ENCODE assay signal across 8 cellular contexts in the genomic region with DNA sequence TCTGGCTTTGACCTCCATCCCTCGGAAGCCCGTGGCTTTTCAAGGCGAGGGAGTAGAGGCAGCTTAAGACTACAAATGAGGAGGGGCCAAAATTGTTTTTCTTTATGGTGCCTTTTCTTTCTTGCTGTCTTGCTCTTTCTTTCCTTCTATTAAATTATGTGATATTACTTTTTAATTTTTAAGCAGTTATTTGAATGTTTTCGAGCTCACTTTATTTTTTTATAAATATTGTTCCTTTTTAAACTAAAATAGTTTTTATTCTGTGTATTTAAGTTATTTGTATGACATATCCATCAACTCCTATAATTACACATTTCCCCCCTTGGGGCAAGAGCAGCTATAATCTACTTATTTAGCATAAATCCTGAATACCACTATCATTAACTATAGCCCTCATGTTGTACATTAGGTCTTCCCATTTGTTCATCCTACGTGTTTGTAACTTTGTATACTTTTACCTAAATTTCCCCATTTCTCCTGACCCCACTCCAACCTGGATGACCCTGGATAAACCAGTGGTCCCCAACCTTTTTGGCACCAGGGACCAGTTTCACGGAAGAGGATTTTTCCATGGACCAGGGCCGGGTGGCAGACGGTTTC. TPM values are rescaled to one million over a fixed set of nuclear protein-coding genes. Genes with fewer than 3 reads are reported as not detected.
DNase-seq lines count a peak whose midpoint lies in the region; ATAC-seq and TF ChIP-seq lines count a peak whose summit lies in the region.

No MANE protein-coding gene starts in this region.

- in situ Hi-C loops in G401 (cut with HindIII; ENCODE audit: low sequenced_read_pairs): no loop called here

- H2AFZ ChIP-seq in neuron (ENCODE audit: low read depth, low read length): peak overlapping the region; percentile 100

- no peaks in the 10 kb centered on the region for H3K9me2 ChIP-seq in DOHH2 (replicated peaks; ENCODE audit: control insufficient read depth, low read length)

- H3K27me3 ChIP-seq in DOHH2 (ENCODE audit: control insufficient read depth, low read length): peaks cover 3% of the 10 kb centered on the region; the same call in 1 of the 2 replicates
- no peaks in the 10 kb centered on the region for H3K27me3 ChIP-seq in duodenal mucosa (ENCODE audit: control insufficient read depth in 1 of 2, insufficient read depth in 2 of 2, low read length in 2 of 2)
- H3K27me3 ChIP-seq in neuron (ENCODE audit: insufficient read depth, low read length): no peaks in the 10 kb centered on the region

- H3K4me2 ChIP-seq in DOHH2 (ENCODE audit: low read length): peak overlapping the region; percentile 58

- H3K4me3 ChIP-seq in DOHH2 (ENCODE audit: low read length): peak overlapping the region; percentile 91
- H3K4me3 ChIP-seq in Jurkat, Clone E6-1 (ENCODE audit: low read length): peak overlapping the region; percentile 76
- H3K4me3 ChIP-seq in duodenal mucosa (ENCODE audit: low read depth in 1 of 2, low read length in 2 of 2): peak overlapping the region; percentile 79 to 88
- H3K4me3 ChIP-seq in neuron (ENCODE audit: low read length): peak overlapping the region; percentile 91

- H3K79me2 ChIP-seq in DOHH2 (ENCODE audit: control insufficient read depth, low read length): peaks cover 28% of the 10 kb centered on the region

- peak overlapping the region; percentile 87 to 89 for H3K9ac ChIP-seq in duodenal mucosa (ENCODE audit: low read depth in 1 of 2, low read length in 2 of 2)

- no peaks in the 10 kb centered on the region for H3K9me3 ChIP-seq in DOHH2 (ENCODE audit: control insufficient read depth, insufficient read depth, low read length)
- H3K9me3 ChIP-seq in duodenal mucosa (ENCODE audit: control insufficient read depth in 1 of 2, low read length in 2 of 2): no peaks in the 10 kb centered on the region
- no peaks in the 10 kb centered on the region for H3K9me3 ChIP-seq in neuron (ENCODE audit: low read length)

- H3F3A ChIP-seq in DOHH2 (ENCODE audit: control insufficient read depth, insufficient read depth): peaks cover 9% of the 10 kb centered on the region

- H3K4me1 ChIP-seq in DOHH2 (ENCODE audit: control insufficient read depth, low read length) (peaks cover 37% of the 10 kb centered on the region), duodenal mucosa (ENCODE audit: control insufficient read depth in 1 of 2, insufficient read depth in 2 of 2, low read length in 2 of 2) (peaks cover 22 to 27% of the 10 kb centered on the region in 2 donors), neuron (ENCODE audit: insufficient read depth, low read length) (peaks cover 10% of the 10 kb centered on the region)

- ATAC-seq in GM21447 (IDR thresholded peaks at IDR 0.05; ENCODE audit: unreplicated experiment) (no peak), HG03045 (IDR thresholded peaks at IDR 0.05; ENCODE audit: unreplicated experiment) (no peak)

- H4K20me1 ChIP-seq in DOHH2 (ENCODE audit: control insufficient read depth, insufficient read depth, low read depth, low read length): no peaks in the 10 kb centered on the region

- H3K27ac ChIP-seq in DOHH2 (ENCODE audit: low read depth, low read length): peak overlapping the region; percentile 58; the same call in 1 of the 2 replicates
- H3K27ac ChIP-seq in duodenal mucosa (ENCODE audit: low read depth, low read length): peak overlapping the region; percentile 89

- no peak for DNase-seq in Jurkat, Clone E6-1 (ENCODE audit: low read depth, low spot score)
- DNase-seq in DMS53 treated with DMSO at 0.1 percent for 48 hours (lab: John Stamatoyannopoulos, UW; ENCODE audit: unreplicated experiment) (no peak), G401 (ENCODE audit: low spot score) (no peak)

- no peak for TF ChIP-seq CTCF in DOHH2 (IDR thresholded peaks at IDR 0.05; ENCODE audit: low read depth, low read length, poor library complexity, severe bottlenecking)

- H3K36me3 ChIP-seq in DOHH2 (ENCODE audit: control insufficient read depth, low read length) (no peaks in the 10 kb centered on the region), duodenal mucosa (ENCODE audit: control insufficient read depth in 1 of 2, insufficient read depth in 2 of 2, low read length in 2 of 2) (no peaks in the 10 kb centered on the region), neuron (ENCODE audit: insufficient read depth, low read length) (no peaks in the 10 kb centered on the region)

RNA-seq across cellular contexts. Expression of a gene that starts 0.6 kb away (rescaled TPM):
- polyA plus RNA-seq in Jurkat, Clone E6-1 (2012; ENCODE audit: insufficient read depth, insufficient read length): 39.8 TPM
- total RNA-seq in G401 (2014; rRNA removed; shearing (Covaris generic)): not detected in 2 replicates
